In the genomic region with DNA sequence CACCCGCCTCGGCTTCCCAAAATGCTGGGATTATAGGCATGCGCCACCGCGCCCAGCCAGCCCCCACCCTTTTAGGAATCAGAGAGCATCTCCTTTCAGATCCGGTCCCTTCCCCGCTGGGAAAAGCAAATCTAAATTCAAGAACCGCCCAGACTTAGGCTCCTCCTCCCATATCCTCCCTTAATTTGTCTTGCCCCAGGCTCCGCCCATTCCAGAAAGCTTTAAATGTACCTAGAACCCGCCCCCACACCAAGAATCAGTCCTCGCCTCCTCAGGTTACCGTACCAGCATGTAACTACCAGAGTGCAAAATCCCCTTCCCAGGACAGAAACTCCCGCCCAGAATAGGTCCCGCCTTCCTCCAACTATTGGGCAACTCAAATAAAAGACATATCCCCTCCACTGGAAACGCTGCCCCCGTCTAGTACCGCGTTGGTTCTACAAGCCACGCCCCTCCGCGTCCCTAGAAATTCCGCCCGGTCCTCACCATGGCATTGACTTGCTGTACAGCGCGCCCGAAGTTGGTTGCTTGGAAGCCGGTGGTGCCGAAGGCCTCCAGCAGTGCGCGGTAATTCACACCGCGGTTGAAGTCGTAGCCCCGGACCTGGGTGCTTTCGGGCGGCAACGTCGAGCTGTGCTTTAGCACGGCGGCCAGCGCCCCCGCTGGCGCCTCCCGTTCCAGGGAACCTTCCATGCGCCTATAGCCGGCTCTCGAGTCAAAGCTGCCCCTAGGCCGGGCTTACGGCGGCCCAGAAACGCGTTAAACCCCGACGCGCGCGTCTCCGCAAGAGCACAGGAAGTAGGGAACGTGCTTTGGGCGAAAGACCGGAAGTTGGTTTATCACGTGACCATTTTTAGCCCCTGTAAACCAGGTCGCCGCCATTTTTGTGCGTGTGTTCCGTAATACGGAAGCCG, we compare ENCODE assay signal across 1 cellular context.
TF ChIP-seq lines count a peak whose summit lies in the region.

A gene (minus strand): TSS at position 807 of the 914 bp plus-strand sequence. CDS start 114 bp downstream, at position 693.

TF ChIP-seq in K562, 482 proteins besides CTCF, POLR2A, EP300 and RAD21 (continued from another document and continues in another):
- TF ChIP-seq HOXB6 (CRISPR knock-in tag; IDR thresholded peaks at IDR 0.05; ENCODE audit: borderline replicate concordance) (no peak), JUND (IDR thresholded peaks at IDR 0.05; ENCODE audit: borderline replicate concordance, low read depth, low read length) (no peak), JUND (tag; IDR thresholded peaks at IDR 0.05; ENCODE audit: borderline replicate concordance, low read depth, low read length) (no peak; the same call in 2 of the 3 replicates), CHD4 (IDR thresholded peaks at IDR 0.05; ENCODE audit: insufficient read depth, insufficient replicate concordance, low read depth, low read length, poor library complexity, severe bottlenecking) (no peak), PCBP1 (IDR thresholded peaks at IDR 0.05; ENCODE audit: low read depth, low read length, poor library complexity, severe bottlenecking) (peak; percentile 73), ZZZ3 (IDR thresholded peaks at IDR 0.05) (no peak), POLR2G (IDR thresholded peaks at IDR 0.05; ENCODE audit: low read depth, low read length) (peak; percentile 96), ASH1L (IDR thresholded peaks at IDR 0.05; ENCODE audit: borderline replicate concordance, low read depth, partially characterized antibody) (no peak), PTBP1 (IDR thresholded peaks at IDR 0.05; ENCODE audit: low read depth, low read length) (no peak), MTA1 (IDR thresholded peaks at IDR 0.05; ENCODE audit: borderline replicate concordance) (no peak; the same call in 1 of the 2 replicates), JUN (IDR thresholded peaks at IDR 0.05; ENCODE audit: borderline replicate concordance, low read depth, low read length) (peak; percentile 1; the same call in 1 of the 2 replicates), JUN (CRISPR knock-in tag; IDR thresholded peaks at IDR 0.05; ENCODE audit: borderline replicate concordance) (peak; percentile 93), ZNF174 (CRISPR knock-in tag; IDR thresholded peaks at IDR 0.05) (no peak), RBM22 (IDR thresholded peaks at IDR 0.05; ENCODE audit: low read depth, low read length, poor library complexity, severe bottlenecking) (peak; percentile 92), EGR1 (conservative IDR thresholded peaks at IDR 0.05) (peak; percentile 89), MTA2 (IDR thresholded peaks at IDR 0.05; ENCODE audit: low read depth) (no peak), CBFB (CRISPR knock-in tag; IDR thresholded peaks at IDR 0.05) (0 out of 2 replicates have a peak, but pooled peaks have one; percentile 55), HDAC2 (IDR thresholded peaks at IDR 0.05) (peak; percentile 55; the same call in 1 of the 2 replicates), ETV6 (IDR thresholded peaks at IDR 0.05; ENCODE audit: borderline replicate concordance in 1 of 2, low read depth in 2 of 2, low read length in 1 of 2) (0 out of 4 replicates have a peak, but pooled peaks of 1 of the 2 experiments have one; percentile 31), ETV6 (CRISPR knock-in tag; IDR thresholded peaks at IDR 0.05; ENCODE audit: borderline replicate concordance) (no peak), NFE2 (IDR thresholded peaks at IDR 0.05; ENCODE audit: low read depth) (no peak), TCFL5 (CRISPR knock-in tag; conservative IDR thresholded peaks at IDR 0.05) (no peak), ZFP36 (IDR thresholded peaks at IDR 0.05; ENCODE audit: low read depth, low read length, partially characterized antibody) (no peak), ZC3H8 (IDR thresholded peaks at IDR 0.05) (no peak), ZNF780A (CRISPR knock-in tag; IDR thresholded peaks at IDR 0.05) (no peak)
- TF ChIP-seq, protein P1, sequence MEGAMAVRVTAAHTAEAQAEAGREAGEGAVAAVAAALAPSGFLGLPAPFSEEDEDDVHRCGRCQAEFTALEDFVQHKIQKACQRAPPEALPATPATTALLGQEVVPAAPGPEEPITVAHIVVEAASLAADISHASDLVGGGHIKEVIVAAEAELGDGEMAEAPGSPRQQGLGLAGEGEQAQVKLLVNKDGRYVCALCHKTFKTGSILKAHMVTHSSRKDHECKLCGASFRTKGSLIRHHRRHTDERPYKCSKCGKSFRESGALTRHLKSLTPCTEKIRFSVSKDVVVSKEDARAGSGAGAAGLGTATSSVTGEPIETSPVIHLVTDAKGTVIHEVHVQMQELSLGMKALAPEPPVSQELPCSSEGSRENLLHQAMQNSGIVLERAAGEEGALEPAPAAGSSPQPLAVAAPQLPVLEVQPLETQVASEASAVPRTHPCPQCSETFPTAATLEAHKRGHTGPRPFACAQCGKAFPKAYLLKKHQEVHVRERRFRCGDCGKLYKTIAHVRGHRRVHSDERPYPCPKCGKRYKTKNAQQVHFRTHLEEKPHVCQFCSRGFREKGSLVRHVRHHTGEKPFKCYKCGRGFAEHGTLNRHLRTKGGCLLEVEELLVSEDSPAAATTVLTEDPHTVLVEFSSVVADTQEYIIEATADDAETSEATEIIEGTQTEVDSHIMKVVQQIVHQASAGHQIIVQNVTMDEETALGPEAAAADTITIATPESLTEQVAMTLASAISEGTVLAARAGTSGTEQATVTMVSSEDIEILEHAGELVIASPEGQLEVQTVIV (CRISPR knock-in tag; IDR thresholded peaks at IDR 0.05; ENCODE audit: borderline replicate concordance), result no peak
- TF ChIP-seq, protein P2, sequence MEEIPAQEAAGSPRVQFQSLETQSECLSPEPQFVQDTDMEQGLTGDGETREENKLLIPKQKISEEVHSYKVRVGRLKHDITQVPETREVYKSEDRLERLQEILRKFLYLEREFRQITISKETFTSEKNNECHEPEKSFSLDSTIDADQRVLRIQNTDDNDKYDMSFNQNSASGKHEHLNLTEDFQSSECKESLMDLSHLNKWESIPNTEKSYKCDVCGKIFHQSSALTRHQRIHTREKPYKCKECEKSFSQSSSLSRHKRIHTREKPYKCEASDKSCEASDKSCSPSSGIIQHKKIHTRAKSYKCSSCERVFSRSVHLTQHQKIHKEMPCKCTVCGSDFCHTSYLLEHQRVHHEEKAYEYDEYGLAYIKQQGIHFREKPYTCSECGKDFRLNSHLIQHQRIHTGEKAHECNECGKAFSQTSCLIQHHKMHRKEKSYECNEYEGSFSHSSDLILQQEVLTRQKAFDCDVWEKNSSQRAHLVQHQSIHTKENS (CRISPR knock-in tag; IDR thresholded peaks at IDR 0.05), result no peak
- TF ChIP-seq, protein P3, sequence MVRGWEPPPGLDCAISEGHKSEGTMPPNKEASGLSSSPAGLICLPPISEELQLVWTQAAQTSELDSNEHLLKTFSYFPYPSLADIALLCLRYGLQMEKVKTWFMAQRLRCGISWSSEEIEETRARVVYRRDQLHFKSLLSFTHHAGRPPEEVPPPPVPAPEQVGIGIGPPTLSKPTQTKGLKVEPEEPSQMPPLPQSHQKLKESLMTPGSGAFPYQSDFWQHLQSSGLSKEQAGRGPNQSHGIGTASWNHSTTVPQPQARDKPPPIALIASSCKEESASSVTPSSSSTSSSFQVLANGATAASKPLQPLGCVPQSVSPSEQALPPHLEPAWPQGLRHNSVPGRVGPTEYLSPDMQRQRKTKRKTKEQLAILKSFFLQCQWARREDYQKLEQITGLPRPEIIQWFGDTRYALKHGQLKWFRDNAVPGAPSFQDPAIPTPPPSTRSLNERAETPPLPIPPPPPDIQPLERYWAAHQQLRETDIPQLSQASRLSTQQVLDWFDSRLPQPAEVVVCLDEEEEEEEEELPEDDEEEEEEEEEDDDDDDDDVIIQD (CRISPR knock-in tag; IDR thresholded peaks at IDR 0.05), result no peak
- TF ChIP-seq, protein P4, sequence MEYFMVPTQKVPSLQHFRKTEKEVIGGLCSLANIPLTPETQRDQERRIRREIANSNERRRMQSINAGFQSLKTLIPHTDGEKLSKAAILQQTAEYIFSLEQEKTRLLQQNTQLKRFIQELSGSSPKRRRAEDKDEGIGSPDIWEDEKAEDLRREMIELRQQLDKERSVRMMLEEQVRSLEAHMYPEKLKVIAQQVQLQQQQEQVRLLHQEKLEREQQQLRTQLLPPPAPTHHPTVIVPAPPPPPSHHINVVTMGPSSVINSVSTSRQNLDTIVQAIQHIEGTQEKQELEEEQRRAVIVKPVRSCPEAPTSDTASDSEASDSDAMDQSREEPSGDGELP (CRISPR knock-in tag; IDR thresholded peaks at IDR 0.05; ENCODE audit: borderline replicate concordance), result peak; percentile 79
- TF ChIP-seq, protein P5, sequence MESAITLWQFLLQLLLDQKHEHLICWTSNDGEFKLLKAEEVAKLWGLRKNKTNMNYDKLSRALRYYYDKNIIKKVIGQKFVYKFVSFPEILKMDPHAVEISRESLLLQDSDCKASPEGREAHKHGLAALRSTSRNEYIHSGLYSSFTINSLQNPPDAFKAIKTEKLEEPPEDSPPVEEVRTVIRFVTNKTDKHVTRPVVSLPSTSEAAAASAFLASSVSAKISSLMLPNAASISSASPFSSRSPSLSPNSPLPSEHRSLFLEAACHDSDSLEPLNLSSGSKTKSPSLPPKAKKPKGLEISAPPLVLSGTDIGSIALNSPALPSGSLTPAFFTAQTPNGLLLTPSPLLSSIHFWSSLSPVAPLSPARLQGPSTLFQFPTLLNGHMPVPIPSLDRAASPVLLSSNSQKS (CRISPR knock-in tag; IDR thresholded peaks at IDR 0.05), result no peak
- TF ChIP-seq, protein P6, sequence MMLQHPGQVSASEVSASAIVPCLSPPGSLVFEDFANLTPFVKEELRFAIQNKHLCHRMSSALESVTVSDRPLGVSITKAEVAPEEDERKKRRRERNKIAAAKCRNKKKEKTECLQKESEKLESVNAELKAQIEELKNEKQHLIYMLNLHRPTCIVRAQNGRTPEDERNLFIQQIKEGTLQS (IDR thresholded peaks at IDR 0.05), result no peak
- TF ChIP-seq, protein P6 (CRISPR knock-in tag; conservative IDR thresholded peaks at IDR 0.05), result peak; percentile 31; the same call in 1 of the 2 replicates
- TF ChIP-seq, protein P7, sequence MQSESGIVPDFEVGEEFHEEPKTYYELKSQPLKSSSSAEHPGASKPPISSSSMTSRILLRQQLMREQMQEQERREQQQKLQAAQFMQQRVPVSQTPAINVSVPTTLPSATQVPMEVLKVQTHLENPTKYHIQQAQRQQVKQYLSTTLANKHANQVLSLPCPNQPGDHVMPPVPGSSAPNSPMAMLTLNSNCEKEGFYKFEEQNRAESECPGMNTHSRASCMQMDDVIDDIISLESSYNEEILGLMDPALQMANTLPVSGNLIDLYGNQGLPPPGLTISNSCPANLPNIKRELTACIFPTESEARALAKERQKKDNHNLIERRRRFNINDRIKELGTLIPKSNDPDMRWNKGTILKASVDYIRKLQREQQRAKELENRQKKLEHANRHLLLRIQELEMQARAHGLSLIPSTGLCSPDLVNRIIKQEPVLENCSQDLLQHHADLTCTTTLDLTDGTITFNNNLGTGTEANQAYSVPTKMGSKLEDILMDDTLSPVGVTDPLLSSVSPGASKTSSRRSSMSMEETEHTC (IDR thresholded peaks at IDR 0.05), result peak; percentile 41; the same call in 1 of the 2 replicates
- TF ChIP-seq, protein P8, sequence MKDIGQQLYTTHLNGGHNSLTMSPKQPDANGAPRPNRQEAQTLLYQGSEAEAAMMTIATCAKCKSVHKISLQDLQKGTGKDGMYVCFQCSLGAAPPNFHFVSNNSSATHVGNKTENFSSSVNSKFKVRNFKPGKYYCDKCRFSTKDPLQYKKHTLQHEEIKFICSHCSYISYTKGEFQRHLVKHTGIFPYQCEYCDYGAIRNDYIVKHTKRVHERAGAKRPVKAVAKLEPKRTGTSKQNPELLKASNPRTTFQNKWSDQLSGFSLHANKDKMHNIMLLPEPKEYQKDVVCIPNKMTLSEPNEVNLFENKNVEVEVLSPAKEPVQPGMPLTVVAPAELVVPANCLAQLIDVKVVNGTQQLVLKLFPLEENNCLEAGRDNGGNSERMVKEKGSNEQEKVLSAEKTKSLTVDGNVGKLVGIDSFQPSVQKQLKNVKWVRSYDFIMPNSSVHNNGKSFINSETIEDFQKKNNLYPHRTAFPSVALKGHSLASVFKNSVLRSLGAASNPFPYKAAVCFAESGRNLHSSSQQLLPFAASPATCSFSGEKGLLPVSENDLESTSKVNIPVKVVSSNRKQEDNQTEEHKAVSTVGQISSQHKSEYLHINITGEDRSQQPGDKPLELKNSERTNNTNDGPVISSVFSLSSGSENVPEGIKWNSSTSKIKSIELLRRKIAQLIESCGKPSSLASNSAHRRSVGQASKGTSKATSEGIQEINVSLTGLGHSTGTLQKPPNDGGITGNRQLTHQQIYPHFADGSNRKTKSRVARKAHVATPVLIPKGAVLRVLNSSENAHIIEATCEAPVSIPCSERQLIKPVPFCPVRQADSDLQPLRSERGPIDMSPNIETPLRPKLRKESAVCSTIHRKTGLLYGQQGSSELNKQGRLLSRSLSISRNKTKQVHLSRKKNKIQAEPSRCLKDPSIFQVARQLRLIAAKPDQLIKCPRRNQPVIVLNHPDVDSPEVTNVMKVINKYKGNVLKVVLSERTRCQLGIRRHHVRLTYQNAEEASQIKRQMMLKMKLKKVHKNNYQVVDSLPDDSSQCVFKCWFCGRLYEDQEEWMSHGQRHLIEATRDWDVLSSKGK (CRISPR knock-in tag; IDR thresholded peaks at IDR 0.05), result no peak
- TF ChIP-seq, protein P9, sequence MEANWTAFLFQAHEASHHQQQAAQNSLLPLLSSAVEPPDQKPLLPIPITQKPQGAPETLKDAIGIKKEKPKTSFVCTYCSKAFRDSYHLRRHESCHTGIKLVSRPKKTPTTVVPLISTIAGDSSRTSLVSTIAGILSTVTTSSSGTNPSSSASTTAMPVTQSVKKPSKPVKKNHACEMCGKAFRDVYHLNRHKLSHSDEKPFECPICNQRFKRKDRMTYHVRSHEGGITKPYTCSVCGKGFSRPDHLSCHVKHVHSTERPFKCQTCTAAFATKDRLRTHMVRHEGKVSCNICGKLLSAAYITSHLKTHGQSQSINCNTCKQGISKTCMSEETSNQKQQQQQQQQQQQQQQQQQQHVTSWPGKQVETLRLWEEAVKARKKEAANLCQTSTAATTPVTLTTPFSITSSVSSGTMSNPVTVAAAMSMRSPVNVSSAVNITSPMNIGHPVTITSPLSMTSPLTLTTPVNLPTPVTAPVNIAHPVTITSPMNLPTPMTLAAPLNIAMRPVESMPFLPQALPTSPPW (CRISPR knock-in tag; IDR thresholded peaks at IDR 0.05), result peak; percentile 44
